In genomic region chr18:42069036-42069435, GRCh38 we compare ENCODE assay signal across 21 cellular contexts.
"Had no signal": no experiment of that assay in that cellular context is flagged by ENCODE, and none has a peak within 500 bp of the region (broad histone marks: within the 10 kb centered on the region; RNA-seq: fewer than 3 reads in every experiment).

No MANE protein-coding gene starts in this region.

- ATAC-seq: left lobe of liver; naive thymus-derived CD4-positive, alpha-beta T cell; sciatic nerve; stimulated activated memory B cell treated with anti-CD40 and anti-IgM and Interleukin-4, amounts not matched to agents 10 μg/mL and 1 μg/mL and 100 μg/mL, for 72 hours had no signal

- H3K27ac ChIP-seq: esophagus squamous epithelium, hepatocyte, parathyroid adenoma, prostate gland, spleen, tibial artery, upper lobe of left lung, uterus had no signal

- DNase-seq: effector memory CD4-positive, alpha-beta T cell; esophagus squamous epithelium; foreskin fibroblast; head of caudate nucleus; mammary epithelial cell; naive thymus-derived CD4-positive, alpha-beta T cell; nephron progenitor cell; retina; spleen; stimulated activated CD4-positive, alpha-beta T cell treated with anti-CD3 and anti-CD28 coated beads, Interleukin-15, amount 100 ng/mL, for 24 hours; stimulated activated CD4-positive, alpha-beta T cell treated with anti-CD3 and anti-CD28 coated beads, Interleukin-1b, Interleukin-23, amount 100 ng/mL, for 48 hours; stimulated activated CD4-positive, alpha-beta T cell treated with anti-CD3 and anti-CD28 coated beads, Interleukin-4, amount 100 ng/mL, for 24 hours; tibial artery; uterus had no signal

- H3K4me3 ChIP-seq: esophagus squamous epithelium, hepatocyte, prostate gland, spleen, tibial artery, upper lobe of left lung, uterus had no signal
